9 cellular contexts compared by ENCODE assay signal in genomic region chr2:161123531-161124030, GRCh38. TPM values are rescaled to one million over a fixed set of nuclear protein-coding genes. Genes with fewer than 3 reads are reported as not detected.
A peak's percentile ranks its signal among the peaks of the same experiment; 100 is the strongest.
DNase-seq lines count a peak whose midpoint lies in the region; ATAC-seq, FAIRE-seq and TF ChIP-seq lines count a peak whose summit lies in the region.
"Had no signal": no experiment of that assay in that cellular context is flagged by ENCODE, and none has a peak within 500 bp of the region (broad histone marks: within the 10 kb centered on the region; RNA-seq: fewer than 3 reads in every experiment).

No MANE protein-coding gene starts in this region.

- no peak overlapping the region for H3K4me3 ChIP-seq in GM12878
- no peak overlapping the region for H3K4me3 ChIP-seq in mucosa of rectum (ENCODE audit: low read length in 2 of 2)

- H3K79me2 ChIP-seq in GM12878 (ENCODE audit: control insufficient read depth, insufficient read depth, low read length), result no peaks in the 10 kb centered on the region

- H3K4me2 ChIP-seq in GM12878 (ENCODE audit: control insufficient read depth, insufficient read depth), result no peak overlapping the region

- H3K4me1 Mint-ChIP-seq in stimulated activated naive CD8-positive, alpha-beta T cell treated with anti-CD3 and anti-CD28 coated beads, Interleukin-15, Interleukin-2, amounts not matched to agents 100 ng/mL and 50 ng/mL, for 24 hours (ENCODE audit: low read depth), result peaks cover 27% of the 10 kb centered on the region

- no peaks in the 10 kb centered on the region for H4K20me1 ChIP-seq in GM12878 (ENCODE audit: control insufficient read depth, insufficient read depth)

- no peak overlapping the region for H3K4me3 Mint-ChIP-seq in stimulated activated naive CD8-positive, alpha-beta T cell treated with anti-CD3 and anti-CD28 coated beads, Interleukin-15, Interleukin-2, amounts not matched to agents 100 ng/mL and 50 ng/mL, for 24 hours
- H3K4me3 Mint-ChIP-seq: activated B cell treated with CpG ODN at 0.5 μM for 24 hours had no signal

- no peak for FAIRE-seq in GM12878 (lab: Jason Lieb, UNC)

- no peaks in the 10 kb centered on the region for H3K36me3 ChIP-seq in GM12878 (ENCODE audit: control insufficient read depth in 2 of 2, insufficient read depth in 2 of 2, low read length in 1 of 2)
- no peaks in the 10 kb centered on the region for H3K36me3 ChIP-seq in mucosa of rectum (ENCODE audit: control insufficient read depth in 2 of 2, insufficient read depth in 2 of 2, low read length in 2 of 2)

- no peak for TF ChIP-seq CTCF in GM12878 (IDR thresholded peaks at IDR 0.05 in 2 of 3, conservative IDR thresholded peaks at IDR 0.05 in 1 of 3; ENCODE audit: control insufficient read depth in 2 of 3, extremely low read depth in 1 of 3, insufficient read depth in 1 of 3, low read depth in 3 of 3, low read length in 3 of 3)

- H3K27me3 ChIP-seq in GM12878 (replicated peaks in 1 of 2; ENCODE audit: control insufficient read depth in 2 of 2, insufficient read depth in 2 of 2, low read length in 1 of 2) (no peaks in the 10 kb centered on the region), mucosa of rectum (ENCODE audit: control insufficient read depth in 2 of 2, insufficient read depth in 2 of 2, low read length in 2 of 2) (no peaks in the 10 kb centered on the region)

- no peaks in the 10 kb centered on the region for H3K9me3 Mint-ChIP-seq in stimulated activated naive CD8-positive, alpha-beta T cell treated with anti-CD3 and anti-CD28 coated beads, Interleukin-15, Interleukin-2, amounts not matched to agents 100 ng/mL and 50 ng/mL, for 24 hours
- H3K9me3 Mint-ChIP-seq: activated B cell treated with CpG ODN at 0.5 μM for 24 hours had no signal

- no peaks in the 10 kb centered on the region for H3K36me3 Mint-ChIP-seq in stimulated activated naive CD8-positive, alpha-beta T cell treated with anti-CD3 and anti-CD28 coated beads, Interleukin-15, Interleukin-2, amounts not matched to agents 100 ng/mL and 50 ng/mL, for 24 hours (ENCODE audit: low read depth)

- in situ Hi-C loops in GM12878 (cut with MboI), result no loop called here

- CTCF ChIA-PET in GM12878 (lab: Yijun Ruan, JAX), result interaction anchor here (1.0 to 2.1 kb wide), 3 partner anchors 16 to 60 kb away, joined by 3 to 5 read pairs (median 4); no protein-coding TSS in a partner anchor

- H2AFZ ChIP-seq in GM12878 (ENCODE audit: control insufficient read depth, low read depth, low read length), result peak overlapping the region; percentile 8; the same call in 1 of the 2 replicates

- H3K9me3 ChIP-seq in GM12878 (replicated peaks; ENCODE audit: control insufficient read depth, insufficient read depth, low read length) (no peaks in the 10 kb centered on the region), mucosa of rectum (ENCODE audit: control insufficient read depth in 2 of 2, low read length in 2 of 2) (no peaks in the 10 kb centered on the region)

- no peak for ATAC-seq in stimulated activated naive CD8-positive, alpha-beta T cell treated with anti-CD3 and anti-CD28 coated beads, Interleukin-15, Interleukin-2, amounts not matched to agents 100 U/mL and 50 U/mL, for 24 hours
- peak; percentile 25; the same call in 2 of the 3 replicates for ATAC-seq in GM12878
- no peak for ATAC-seq in HG02870 (IDR thresholded peaks at IDR 0.05; ENCODE audit: unreplicated experiment)
- ATAC-seq in HG02623 (IDR thresholded peaks at IDR 0.05; ENCODE audit: unreplicated experiment), result no peak

- no peaks in the 10 kb centered on the region for H3K4me1 ChIP-seq in GM12878 (ENCODE audit: control insufficient read depth, insufficient read depth, low read length)
- H3K4me1 ChIP-seq in mucosa of rectum (ENCODE audit: control insufficient read depth in 2 of 2, insufficient read depth in 2 of 2, low read length in 2 of 2), result peaks cover 0 to 16% of the 10 kb centered on the region in 2 donors

- TF ChIP-seq POLR2A in GM12878 (IDR thresholded peaks at IDR 0.05; ENCODE audit: low read depth, low read length), result no peak

- TF ChIP-seq RAD21 in GM12878 (IDR thresholded peaks at IDR 0.05; ENCODE audit: insufficient read depth, low read depth, low read length), result no peak

- BruUV-seq in GM12878 (replicated peaks; lab: Mats Ljungman, UMichigan), result no TSS peak

- no peak for DNase-seq in stimulated activated naive CD8-positive, alpha-beta T cell treated with anti-CD3 and anti-CD28 coated beads, Interleukin-15, Interleukin-2, amounts not matched to agents 100 U/mL and 50 U/mL, for 24 hours
- DNase-seq in GM12878 (ENCODE audit: low read depth, low spot score) (no peak), NCI-H2029 treated with DMSO at 0.1 percent for 48 hours (lab: John Stamatoyannopoulos, UW) (no peak), COR-L47 (lab: John Stamatoyannopoulos, UW) (no peak)
- DNase-seq: activated B cell treated with CpG ODN at 0.5 μM for 24 hours had no signal

- intact Hi-C loops in GM12878 (cut with micrococcal nuclease; ENCODE audit: unreplicated experiment), result no loop called here

- POLR2A ChIA-PET in GM12878 (lab: Charles Lee), result interaction anchor here (0.9 to 1.6 kb wide), 2 partner anchors 11 to 12 kb away, joined by 3 read pairs; no protein-coding TSS in a partner anchor

- RAD21 ChIA-PET in GM12878 (lab: Charles Lee; ENCODE audit: unreplicated experiment), result interaction anchor here (1.0 to 1.6 kb wide), 5 partner anchors 16 to 42 kb away, joined by 3 to 5 read pairs (median 3); no protein-coding TSS in a partner anchor

- H3K27me3 Mint-ChIP-seq in stimulated activated naive CD8-positive, alpha-beta T cell treated with anti-CD3 and anti-CD28 coated beads, Interleukin-15, Interleukin-2, amounts not matched to agents 100 ng/mL and 50 ng/mL, for 24 hours, result no peaks in the 10 kb centered on the region
- H3K27me3 Mint-ChIP-seq: activated B cell treated with CpG ODN at 0.5 μM for 24 hours had no signal

- WGBS in GM12878 (ENCODE audit: insufficient coverage, insufficient replicate concordance, low lambda C conversion rate, missing lambda C conversion rate), result 100% methylated on average over 2 of the region's 2 CpGs

- H3K27ac ChIP-seq in GM12878 (ENCODE audit: control insufficient read depth, insufficient read depth) (no peak overlapping the region; the same call in 1 of the 2 replicates), mucosa of rectum (ENCODE audit: low read depth in 2 of 2, low read length in 2 of 2) (peak overlapping the region; percentile 32 to 80)

- peak overlapping the region; percentile 66 for H3K27ac Mint-ChIP-seq in stimulated activated naive CD8-positive, alpha-beta T cell treated with anti-CD3 and anti-CD28 coated beads, Interleukin-15, Interleukin-2, amounts not matched to agents 100 ng/mL and 50 ng/mL, for 24 hours
- H3K27ac Mint-ChIP-seq: activated B cell treated with CpG ODN at 0.5 μM for 24 hours had no signal

- H3K9ac ChIP-seq in GM12878 (ENCODE audit: control insufficient read depth, insufficient read depth, low read length), result no peak overlapping the region
- H3K9ac ChIP-seq in mucosa of rectum (ENCODE audit: low read depth in 1 of 2, low read length in 2 of 2), result no peak overlapping the region

- SMC1A ChIA-PET in GM12878 (lab: Charles Lee; ENCODE audit: uncharacterized antibody, unreplicated experiment), result interaction anchor here (1.1 to 2.4 kb wide), 4 partner anchors 9 to 100 kb away, joined by 3 to 19 read pairs (median 6); no protein-coding TSS in a partner anchor

- no peak for TF ChIP-seq EP300 in GM12878 (IDR thresholded peaks at IDR 0.05; ENCODE audit: borderline replicate concordance in 1 of 2, control insufficient read depth in 1 of 2, low read depth in 2 of 2, low read length in 2 of 2)

TF ChIP-seq in GM12878, 131 proteins besides CTCF, POLR2A, EP300 and RAD21:
- no peak for TF ChIP-seq POLR2AphosphoS5 (IDR thresholded peaks at IDR 0.05; ENCODE audit: low read length)
- TF ChIP-seq IRF5 (IDR thresholded peaks at IDR 0.05; ENCODE audit: borderline replicate concordance), result no peak
- no peak for TF ChIP-seq TCF7 (IDR thresholded peaks at IDR 0.05; ENCODE audit: borderline replicate concordance)
- TF ChIP-seq ESRRA (IDR thresholded peaks at IDR 0.05; ENCODE audit: low read length), result no peak
- TF ChIP-seq KAT2A (conservative IDR thresholded peaks at IDR 0.05; ENCODE audit: control insufficient read depth, low read depth, low read length), result no peak
- TF ChIP-seq NR2F1 (conservative IDR thresholded peaks at IDR 0.05), result no peak

RNA-seq across cellular contexts. Expression of gene TANK, which starts 36.6 kb away (rescaled TPM):
- 423 and 495 TPM in 2 replicates for total RNA-seq in GM12878 (2013; cell fraction: nucleolus; rRNA removed)
- total RNA-seq in GM12878 (2014; rRNA removed) (73.1 and 79.9 TPM in 2 replicates), GM12878 (2014; rRNA removed; fragmentation: Illumina TruSeq; extraction: Trizol) (107 and 110 TPM in 2 replicates), GM12878 (2021) (56.6 and 64.2 TPM in 2 replicates)
- 28.9 TPM for polyA plus RNA-seq in GM12878 (2011; ENCODE audit: low read depth)
- polyA plus RNA-seq in GM12878 (2011; rRNA removed) (121 and 166 TPM in 2 replicates), GM12878 (2014; fragmentation: Illumina TruSeq; extraction: Trizol) (76.6 and 104 TPM in 2 replicates), GM12878 (2014; fragmentation: Nextera tagmentation; extraction: Ambion mirVana) (100 to 1,000 TPM; 102 to 127 TPM), GM12878 (2014; rRNA removed) (40.1 and 48.6 TPM in 2 replicates), GM12878 (2016; fragmentation: Nextera tagmentation; extraction: Ambion mirVana) (100 to 1,000 TPM; 104 TPM)
- polyA plus RNA-seq in GM12878 (2011; cell fraction: cytosol; rRNA removed), result 44.8 and 49.0 TPM in 2 replicates
- 61.7 and 70.9 TPM in 2 replicates for polyA plus RNA-seq in GM12878 (2011; cell fraction: nucleus; rRNA removed)
- 40.5 and 47.5 TPM in 2 replicates for polyA plus RNA-seq in GM12878 (2012)
- polyA minus RNA-seq in GM12878 (2011; rRNA and poly(A)+ RNA removed), result 61.1 and 79.8 TPM in 2 replicates
- 20.8 and 33.6 TPM in 2 replicates for polyA minus RNA-seq in GM12878 (2011; cell fraction: cytosol; rRNA and poly(A)+ RNA removed)
- polyA minus RNA-seq in GM12878 (2011; cell fraction: nucleus; rRNA and poly(A)+ RNA removed), result 136 and 215 TPM in 2 replicates
